Comparison of ENCODE assay signal across 2 cellular contexts in the genomic region with DNA sequence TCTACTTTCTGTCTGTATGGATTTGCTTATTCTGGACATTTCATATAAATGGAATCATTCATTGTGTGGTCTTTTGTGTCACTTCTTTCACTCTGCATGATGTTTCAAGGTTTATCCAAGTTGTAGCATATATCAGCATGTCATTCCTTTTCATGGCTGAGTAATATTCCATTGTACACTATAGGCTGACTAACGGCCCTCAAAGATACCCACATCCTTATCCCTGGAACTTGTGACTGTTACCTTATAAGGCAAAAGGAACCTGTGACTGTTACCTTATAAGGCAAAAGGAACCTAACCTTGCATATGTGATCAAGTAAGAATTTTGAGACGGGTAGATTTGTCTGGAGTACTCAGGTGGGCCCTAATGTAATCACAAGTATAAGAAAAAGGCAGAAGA.
TF ChIP-seq lines count a peak whose summit lies in the region.

No MANE protein-coding gene starts in this region.

TF ChIP-seq in HEK293, 187 proteins besides CTCF, POLR2A, EP300 and RAD21:
- TF ChIP-seq ZNF292 (tag by site-specific recombination; IDR thresholded peaks at IDR 0.05; ENCODE audit: borderline replicate concordance, low read depth) (no peak), ZNF146 (tag by site-specific recombination; IDR thresholded peaks at IDR 0.05) (peak; percentile 59), ZNF777 (tag by site-specific recombination; IDR thresholded peaks at IDR 0.05; ENCODE audit: borderline replicate concordance) (no peak)

TF ChIP-seq in H1, 55 proteins besides CTCF, POLR2A, EP300 and RAD21:
- no peak for TF ChIP-seq SP4 (IDR thresholded peaks at IDR 0.05; ENCODE audit: low read length)
- TF ChIP-seq HDAC2 (IDR thresholded peaks at IDR 0.05; ENCODE audit: borderline replicate concordance in 1 of 2, low read depth in 2 of 2, low read length in 2 of 2), result no peak
- TF ChIP-seq KDM1A (IDR thresholded peaks at IDR 0.05; ENCODE audit: borderline replicate concordance, low read length), result 0 out of 2 replicates have a peak, but pooled peaks have one; percentile 28
- TF ChIP-seq TCF12 (IDR thresholded peaks at IDR 0.05; ENCODE audit: low read depth, low read length), result no peak
- TF ChIP-seq CTBP2 (IDR thresholded peaks at IDR 0.05; ENCODE audit: borderline replicate concordance, insufficient read depth, insufficient read length, low read length), result no peak
- TF ChIP-seq SRF (IDR thresholded peaks at IDR 0.05; ENCODE audit: low read depth, low read length), result peak; percentile 84
